ENCODE assay signal across 10 cellular contexts in genomic region chr1:231139125-231139649, GRCh38. TPM values are rescaled to one million over a fixed set of nuclear protein-coding genes. Genes with fewer than 3 reads are reported as not detected.
A peak's percentile ranks its signal among the peaks of the same experiment; 100 is the strongest.
DNase-seq lines count a peak whose midpoint lies in the region; ATAC-seq and TF ChIP-seq lines count a peak whose summit lies in the region.
"Had no signal": no experiment of that assay in that cellular context is flagged by ENCODE, and none has a peak within 500 bp of the region (broad histone marks: within the 10 kb centered on the region; RNA-seq: fewer than 3 reads in every experiment).

No MANE protein-coding gene starts in this region.

- H3K27ac ChIP-seq in GM23248 (peak overlapping the region; percentile 57), esophagus muscularis mucosa (replicated peaks in 1 of 4) (no peak overlapping the region)

- no peaks in the 10 kb centered on the region for H4K20me1 ChIP-seq in GM23248 (ENCODE audit: insufficient read depth)

- H3K9me3 ChIP-seq in GM23248 (ENCODE audit: low read depth) (no peaks in the 10 kb centered on the region), esophagus muscularis mucosa (peaks cover 0 to 6% (median 5%) of the 10 kb centered on the region in 4 donors)
- H3K9me3 ChIP-seq: HAP-1 had no signal

- no peaks in the 10 kb centered on the region for H3K9me2 ChIP-seq in GM23248 (ENCODE audit: insufficient read depth)

- TF ChIP-seq CTCF in esophagus muscularis mucosa (IDR thresholded peaks at IDR 0.05) = no peak

- no peaks in the 10 kb centered on the region for H3K27me3 ChIP-seq in GM23248 (replicated peaks; ENCODE audit: insufficient read depth)
- no peaks in the 10 kb centered on the region for H3K27me3 ChIP-seq in esophagus muscularis mucosa

- intact Hi-C loops in esophagus muscularis mucosa (cut with DNase I) (no loop called here), sciatic nerve (cut with DNase I) (no loop called here)

- TF ChIP-seq EP300 in esophagus muscularis mucosa (IDR thresholded peaks at IDR 0.05) = no peak

- in situ Hi-C loops in GM23248 (cut with MboI) = no loop called here

- WGBS in GM23248 (ENCODE audit: low coverage in 1 of 2, low lambda C conversion rate in 2 of 2, missing lambda C conversion rate in 2 of 2), 2 experiments = 24 to 47% methylated on average over 3 of the region's 3 CpGs
- 55% methylated on average over 3 of the region's 3 CpGs for WGBS in esophagus muscularis mucosa

- H3K9ac ChIP-seq in GM23248 = peak overlapping the region; percentile 14

- H3F3A ChIP-seq in GM23248 (ENCODE audit: insufficient read depth) = peaks cover 11% of the 10 kb centered on the region; the same call in 1 of the 2 replicates

- peak overlapping the region; percentile 34 for H3K4me2 ChIP-seq in GM23248 (ENCODE audit: unreplicated experiment)

- DNase-seq in GM23248 = peak; percentile 63
- peak; percentile 53 for DNase-seq in esophagus muscularis mucosa (ENCODE audit: extremely low spot score)
- no peak for DNase-seq in sciatic nerve (ENCODE audit: low spot score)
- DNase-seq in amygdala (lab: John Stamatoyannopoulos, UW) = no peak
- DNase-seq in ecto neural progenitor cell (ENCODE audit: low spot score) = no peak
- DNase-seq: anterior cingulate cortex, glutamatergic neuron had no signal

- H3K4me1 ChIP-seq in GM23248 (ENCODE audit: insufficient read depth) (peaks cover 18% of the 10 kb centered on the region), esophagus muscularis mucosa (peaks cover 0 to 17% (median 7%) of the 10 kb centered on the region in 4 donors)
- H3K4me1 ChIP-seq: HAP-1 had no signal

- no peaks in the 10 kb centered on the region for H3K79me2 ChIP-seq in GM23248 (ENCODE audit: insufficient read depth)

- no peaks in the 10 kb centered on the region for H3K36me3 ChIP-seq in GM23248 (ENCODE audit: low read depth)
- H3K36me3 ChIP-seq in esophagus muscularis mucosa = no peaks in the 10 kb centered on the region
- H3K36me3 ChIP-seq: HAP-1 had no signal

- TF ChIP-seq POLR2A in esophagus muscularis mucosa (IDR thresholded peaks at IDR 0.05; ENCODE audit: low read depth) = no peak

- ATAC-seq in sciatic nerve (peak; percentile 24), HG02642 (IDR thresholded peaks at IDR 0.05; ENCODE audit: poor library complexity, unreplicated experiment) (no peak)

- H2AFZ ChIP-seq in GM23248 = no peak overlapping the region

- no peak overlapping the region for H3K4me3 ChIP-seq in GM23248
- H3K4me3 ChIP-seq in esophagus muscularis mucosa = no peak overlapping the region
- H3K4me3 ChIP-seq: HAP-1 had no signal

TF ChIP-seq in PFSK-1, 5 proteins besides CTCF, POLR2A, EP300 and RAD21:
- TF ChIP-seq POLR2AphosphoS5 (IDR thresholded peaks at IDR 0.05; ENCODE audit: low read depth, low read length) = no peak
- no peak for TF ChIP-seq FOXP2 (optimal IDR thresholded peaks at IDR 0.05; ENCODE audit: borderline replicate concordance, extremely low read depth, extremely low read length, insufficient read depth)
- peak; percentile 79 to 93 for TF ChIP-seq REST (IDR thresholded peaks at IDR 0.05; ENCODE audit: insufficient read depth in 1 of 2, low read depth in 2 of 2, low read length in 2 of 2)
- TF ChIP-seq SIN3A (IDR thresholded peaks at IDR 0.05; ENCODE audit: borderline replicate concordance, insufficient read depth, low read length) = peak; percentile 74; the same call in 1 of the 2 replicates
- no peak for TF ChIP-seq TAF1 (IDR thresholded peaks at IDR 0.05; ENCODE audit: borderline replicate concordance, insufficient read depth, low read length)

RNA-seq across cellular contexts. Expression of gene TRIM67, which starts 22.7 kb away (rescaled TPM):
- total RNA-seq in GM23248 (2014; rRNA removed; shearing (Covaris generic)) = not detected in 2 replicates
- polyA plus RNA-seq in GM23248 (2016; fragmentation: Nextera tagmentation; extraction: Ambion mirVana) = not detected in 2 replicates
- polyA plus RNA-seq in PFSK-1 (2012; ENCODE audit: insufficient read length, low read depth) = 0.15 TPM
- total RNA-seq in esophagus muscularis mucosa (under 1 TPM in 3 of 4 donors, not detected in 1; under 0.01 to 0.42 (median 0.13) TPM), sciatic nerve (0.04 TPM)

Comparison
In these comparisons a context has a peak if more than half of its experiments do, and no peak if none do; other contexts are left out.
1. DNase-seq: peak in GM23248 (single experiment) and esophagus muscularis mucosa (single experiment); none in sciatic nerve (single experiment), amygdala (0 of 56) and ecto neural progenitor cell (single experiment).